ENCODE assay signal across 8 cellular contexts in genomic region chr5:149999866-150000260, GRCh38. TPM values are rescaled to one million over a fixed set of nuclear protein-coding genes. Genes with fewer than 3 reads are reported as not detected.
DNase-seq lines count a peak whose midpoint lies in the region; ATAC-seq and TF ChIP-seq lines count a peak whose summit lies in the region.

No MANE protein-coding gene starts in this region.

- peaks cover 20% of the 10 kb centered on the region for H3F3A ChIP-seq in MM.1S (ENCODE audit: insufficient read depth, low read length)

- H3K27me3 ChIP-seq in BE2C: no peaks in the 10 kb centered on the region
- no peaks in the 10 kb centered on the region for H3K27me3 ChIP-seq in MM.1S (replicated peaks; ENCODE audit: insufficient read depth, low read length)
- H3K27me3 ChIP-seq in duodenal mucosa (ENCODE audit: control insufficient read depth in 1 of 2, insufficient read depth in 2 of 2, low read length in 2 of 2): no peaks in the 10 kb centered on the region

- ATAC-seq in GM21717 (IDR thresholded peaks at IDR 0.05; ENCODE audit: unreplicated experiment) (no peak), HG02798 (IDR thresholded peaks at IDR 0.05; ENCODE audit: poor library complexity, unreplicated experiment) (no peak)

- peaks cover 14% of the 10 kb centered on the region for H3K36me3 Mint-ChIP-seq in nephron (ENCODE audit: low read depth)

- peak overlapping the region; percentile 90 to 98 (median 91) for H3K27ac Mint-ChIP-seq in nephron

- H3K36me3 ChIP-seq in BE2C (peaks cover 12% of the 10 kb centered on the region), MM.1S (replicated peaks; ENCODE audit: insufficient read depth, low read length) (no peaks in the 10 kb centered on the region), duodenal mucosa (ENCODE audit: control insufficient read depth in 1 of 2, insufficient read depth in 2 of 2, low read length in 2 of 2) (peaks cover 11 to 16% of the 10 kb centered on the region in 2 donors)

- H3K27me3 Mint-ChIP-seq in nephron (ENCODE audit: low read depth): no peaks in the 10 kb centered on the region

- H3K9me3 ChIP-seq in BE2C (no peaks in the 10 kb centered on the region), MM.1S (replicated peaks; ENCODE audit: insufficient read depth, low read length) (no peaks in the 10 kb centered on the region), duodenal mucosa (ENCODE audit: control insufficient read depth in 1 of 2, low read length in 2 of 2) (no peaks in the 10 kb centered on the region)

- H3K4me2 ChIP-seq in MM.1S (ENCODE audit: low read depth, low read length): peak overlapping the region; percentile 89

- H3K4me1 Mint-ChIP-seq in nephron: peaks cover 34% of the 10 kb centered on the region

- no peaks in the 10 kb centered on the region for H3K9me2 ChIP-seq in MM.1S (replicated peaks; ENCODE audit: insufficient read depth, low read length)

- H2AFZ ChIP-seq in MM.1S (ENCODE audit: low read length): peak overlapping the region; percentile 79

- H3K9ac ChIP-seq in MM.1S (ENCODE audit: low read length): peak overlapping the region; percentile 97
- H3K9ac ChIP-seq in duodenal mucosa (ENCODE audit: low read depth in 1 of 2, low read length in 2 of 2): peak overlapping the region; percentile 69 to 97

- DNase-seq in BE2C (no peak), MM.1S (no peak), NCI-H2081 treated with DMSO at 0.1 percent for 48 hours (lab: John Stamatoyannopoulos, UW) (no peak)
- no peak for DNase-seq in activated CD4-positive, CD25-positive, alpha-beta regulatory T cell treated with anti-CD3 and anti-CD28 coated beads, Interleukin-2, amount 50 U/mL, for 72 hours

- H3K4me3 Mint-ChIP-seq in nephron: peak overlapping the region; percentile 93 to 100 (median 93)

- peak overlapping the region; percentile 99 for H3K4me3 ChIP-seq in BE2C (ENCODE audit: low read depth, low read length)
- peak overlapping the region; percentile 91 for H3K4me3 ChIP-seq in MM.1S (ENCODE audit: low read length)
- peak overlapping the region; percentile 82 to 96 for H3K4me3 ChIP-seq in duodenal mucosa (ENCODE audit: low read depth in 1 of 2, low read length in 2 of 2)

- peak overlapping the region; percentile 84 for H3K27ac ChIP-seq in MM.1S (ENCODE audit: low read length)
- H3K27ac ChIP-seq in duodenal mucosa (ENCODE audit: low read depth, low read length): peak overlapping the region; percentile 88

- H3K9me3 Mint-ChIP-seq in nephron: no peaks in the 10 kb centered on the region

- peaks cover 42% of the 10 kb centered on the region for H3K79me2 ChIP-seq in MM.1S (ENCODE audit: low read length)

- H3K4me1 ChIP-seq in BE2C (peaks cover 13% of the 10 kb centered on the region), MM.1S (ENCODE audit: low read length) (peaks cover 16% of the 10 kb centered on the region), duodenal mucosa (ENCODE audit: control insufficient read depth in 1 of 2, insufficient read depth in 2 of 2, low read length in 2 of 2) (peaks cover 27 to 33% of the 10 kb centered on the region in 2 donors)

- H4K20me1 ChIP-seq in MM.1S (ENCODE audit: insufficient read depth, low read length): no peaks in the 10 kb centered on the region

- no peak for TF ChIP-seq CTCF in BE2C (IDR thresholded peaks at IDR 0.05; ENCODE audit: low read depth, low read length)
- no peak for TF ChIP-seq CTCF in MM.1S (IDR thresholded peaks at IDR 0.05; ENCODE audit: low read length)
- no peak for TF ChIP-seq CTCF in nephron (IDR thresholded peaks at IDR 0.05; ENCODE audit: unreplicated experiment in 3 of 3)

RNA-seq across cellular contexts. Expression of gene TIGD6, which starts 0.6 kb away (rescaled TPM):
- 6.6 TPM for polyA plus RNA-seq in BE2C (2012; ENCODE audit: insufficient read depth, insufficient read length, low read depth)

RNA-seq across cellular contexts. Expression of gene HMGXB3, which starts 0.7 kb away (rescaled TPM):
- 57.6 TPM for polyA plus RNA-seq in BE2C (2012; ENCODE audit: insufficient read depth, insufficient read length, low read depth)

RNA-seq across cellular contexts. Expression of gene SLC26A2, which starts 39.3 kb away (rescaled TPM):
- polyA plus RNA-seq in BE2C (2012; ENCODE audit: insufficient read depth, insufficient read length, low read depth): 4.6 TPM

RNA-seq across cellular contexts. Expression of gene PDE6A, which starts 55.3 kb away (rescaled TPM):
- polyA plus RNA-seq in BE2C (2012; ENCODE audit: insufficient read depth, insufficient read length, low read depth): 0.11 TPM
